8 cellular contexts compared by ENCODE assay signal in genomic region chr10:112137381-112137987, GRCh38. TPM values are rescaled to one million over a fixed set of nuclear protein-coding genes. Genes with fewer than 3 reads are reported as not detected.
A peak's percentile ranks its signal among the peaks of the same experiment; 100 is the strongest.
DNase-seq lines count a peak whose midpoint lies in the region; ATAC-seq, FAIRE-seq and TF ChIP-seq lines count a peak whose summit lies in the region.

No MANE protein-coding gene starts in this region.

- H3K36me3 ChIP-seq in H7 (replicated peaks; ENCODE audit: control insufficient read depth, insufficient read depth, low read length), result no peaks in the 10 kb centered on the region
- no peaks in the 10 kb centered on the region for H3K36me3 ChIP-seq in WERI-Rb-1
- H3K36me3 ChIP-seq in bronchial epithelial cell (ENCODE audit: control insufficient read depth, insufficient read depth, low read length), result no peaks in the 10 kb centered on the region
- no peaks in the 10 kb centered on the region for H3K36me3 ChIP-seq in kidney epithelial cell (ENCODE audit: control insufficient read depth, insufficient read depth, low read length)

- ATAC-seq in GM19324 (IDR thresholded peaks at IDR 0.05; ENCODE audit: low FRiP score, unreplicated experiment), result no peak

- no peak overlapping the region for H3K27ac ChIP-seq in WERI-Rb-1

- DNase-seq in GM04504 (ENCODE audit: low read depth) (peak; percentile 24), H7 (peak; percentile 89), NCI-H1436 (lab: John Stamatoyannopoulos, UW) (peak; percentile 62), WERI-Rb-1 (peak; percentile 84), bronchial epithelial cell (ENCODE audit: low read depth) (peak; percentile 42), kidney epithelial cell (ENCODE audit: low read depth) (peak; percentile 14)
- DNase-seq in stimulated activated CD4-positive, alpha-beta T cell treated with anti-CD3 and anti-CD28 coated beads, Interleukin-1b, Interleukin-23, amount 100 ng/mL, for 4 hours (ENCODE audit: low read depth in 2 of 2), result peak; percentile 51

- no peak for FAIRE-seq in bronchial epithelial cell (lab: Jason Lieb, UNC)

- TF ChIP-seq CTCF in WERI-Rb-1 (IDR thresholded peaks at IDR 0.05; ENCODE audit: low read depth, low read length) (peak; percentile 89), bronchial epithelial cell (IDR thresholded peaks at IDR 0.05; ENCODE audit: insufficient read depth, low read length, severe bottlenecking) (peak; percentile 94), kidney epithelial cell (IDR thresholded peaks at IDR 0.05; ENCODE audit: insufficient read depth, low read length, poor library complexity, severe bottlenecking) (peak; percentile 93)

- H3K9me3 ChIP-seq in WERI-Rb-1 (ENCODE audit: severe bottlenecking), result no peaks in the 10 kb centered on the region

- H3K4me3 ChIP-seq in H7 (ENCODE audit: insufficient read depth, low read depth, low read length) (no peak overlapping the region), WERI-Rb-1 (ENCODE audit: low read depth, low read length) (no peak overlapping the region), bronchial epithelial cell (ENCODE audit: low read depth, low read length) (no peak overlapping the region), kidney epithelial cell (ENCODE audit: low read depth, low read length) (no peak overlapping the region)

- H3K27me3 ChIP-seq in H7 (ENCODE audit: control insufficient read depth, insufficient read depth, low read length) (no peaks in the 10 kb centered on the region), WERI-Rb-1 (ENCODE audit: insufficient read depth, low read depth, severe bottlenecking) (no peaks in the 10 kb centered on the region), bronchial epithelial cell (ENCODE audit: control insufficient read depth, insufficient read depth, low read length) (peaks cover 2% of the 10 kb centered on the region), kidney epithelial cell (ENCODE audit: control insufficient read depth, insufficient read depth, low read length) (no peaks in the 10 kb centered on the region)

RNA-seq across cellular contexts. Expression of gene GPAM, which starts 46.1 kb away (rescaled TPM):
- total RNA-seq in H7 (2014; rRNA removed; shearing (Covaris generic)), result 10.0 and 11.9 TPM in 2 replicates
- total RNA-seq in bronchial epithelial cell (9.2 and 10.4 TPM in 2 replicates), kidney epithelial cell (9.2 and 9.4 TPM in 2 replicates)

Comparison
In these comparisons a context has a peak if more than half of its experiments do, and no peak if none do; other contexts are left out.
1. DNase-seq: peak in every context shown above with its lines; median percentile 89 in H7; 84 in WERI-Rb-1; 62 in NCI-H1436; 51 in stimulated activated CD4-positive, alpha-beta T cell treated with anti-CD3 and anti-CD28 coated beads, Interleukin-1b, Interleukin-23, amount 100 ng/mL, for 4 hours; 42 in bronchial epithelial cell; 24 in GM04504; 14 in kidney epithelial cell.